In genomic region chr19:36142046-36142445, GRCh38 we compare ENCODE assay signal across 15 cellular contexts. TPM values are rescaled to one million over a fixed set of nuclear protein-coding genes. Genes with fewer than 3 reads are reported as not detected.
A peak's percentile ranks its signal among the peaks of the same experiment; 100 is the strongest.
DNase-seq lines count a peak whose midpoint lies in the region; ATAC-seq, FAIRE-seq and TF ChIP-seq lines count a peak whose summit lies in the region.
"Had no signal": no experiment of that assay in that cellular context is flagged by ENCODE, and none has a peak within 500 bp of the region (broad histone marks: within the 10 kb centered on the region; RNA-seq: fewer than 3 reads in every experiment).

No MANE protein-coding gene starts in this region.

- in situ Hi-C loops in K562 (cut with MboI), result no loop called here

- H3K36me3 ChIP-seq in right atrium auricular region (peaks cover 49% of the 10 kb centered on the region), K562 (ENCODE audit: control insufficient read depth, insufficient read depth, low read length) (peaks cover 50% of the 10 kb centered on the region), mesendoderm (ENCODE audit: control insufficient read depth, insufficient read depth, low read length) (peaks cover 21% of the 10 kb centered on the region), uterus (no peaks in the 10 kb centered on the region), testis (ENCODE audit: low read depth, missing control alignments) (no peaks in the 10 kb centered on the region)

- no peak for FAIRE-seq in K562 (lab: Jason Lieb, UNC)

- no peak overlapping the region for H4K5ac ChIP-seq in mesendoderm (ENCODE audit: low read length)

- no peak overlapping the region for H2AFZ ChIP-seq in K562 (ENCODE audit: low read depth, low read length)

- H3K79me1 ChIP-seq in mesendoderm (ENCODE audit: low read length), result peaks cover 17% of the 10 kb centered on the region

- H3K4me3 ChIP-seq in right atrium auricular region, result no peak overlapping the region
- H3K4me3 ChIP-seq in K562, result peak overlapping the region; percentile 95; the same call in 1 of the 2 replicates
- no peak overlapping the region for H3K4me3 ChIP-seq in mesendoderm (ENCODE audit: low read length)
- H3K4me3 ChIP-seq in uterus, result no peak overlapping the region
- H3K4me3 ChIP-seq in testis, result peak overlapping the region in 1 of 2 donors; percentile 94

- peaks cover 26% of the 10 kb centered on the region for H3K79me2 ChIP-seq in K562 (ENCODE audit: control insufficient read depth, insufficient read depth, low read length)
- H3K79me2 ChIP-seq in mesendoderm (ENCODE audit: control insufficient read depth, insufficient read depth, low read length), result peaks cover 13% of the 10 kb centered on the region

- peaks cover 8% of the 10 kb centered on the region for H3K9me1 ChIP-seq in K562 (ENCODE audit: control insufficient read depth, insufficient read depth, low read length)

- H3K27ac ChIP-seq in right atrium auricular region, result peak overlapping the region; percentile 97 to 100
- no peak overlapping the region for H3K27ac ChIP-seq in K562 (ENCODE audit: extremely low read depth, low read depth, low read length)
- no peak overlapping the region for H3K27ac ChIP-seq in mesendoderm (ENCODE audit: low read depth, low read length)
- H3K27ac ChIP-seq in uterus, result peak overlapping the region; percentile 95 to 97
- peak overlapping the region in 1 of 2 donors; percentile 10 for H3K27ac ChIP-seq in testis

- peak overlapping the region; percentile 82 for H3K56ac ChIP-seq in mesendoderm (ENCODE audit: low read length)

- peak overlapping the region in 1 of 2 experiments; percentile 75; a peak in 1 of 4 replicates for H3K9ac ChIP-seq in K562 (ENCODE audit: insufficient read depth in 1 of 2, low read depth in 2 of 2, low read length in 2 of 2)
- peak overlapping the region; percentile 67 for H3K9ac ChIP-seq in mesendoderm (ENCODE audit: low read length)

- CTCF ChIA-PET in K562 (lab: Yijun Ruan, JAX; ENCODE audit: low intra/inter-chr PET ratio), result no interaction called here

- no peak for TF ChIP-seq EP300 in K562 (IDR thresholded peaks at IDR 0.05; ENCODE audit: low read length)

- ATAC-seq in Right ventricle myocardium inferior, result no peak
- ATAC-seq in K562, result no peak
- no peak for ATAC-seq in GM18498 (IDR thresholded peaks at IDR 0.05; ENCODE audit: unreplicated experiment)

- BruUV-seq in K562 (replicated peaks; lab: Mats Ljungman, UMichigan), result no TSS peak

- TF ChIP-seq RAD21 in K562 (CRISPR knock-in tag; conservative IDR thresholded peaks at IDR 0.05 in 1 of 2, IDR thresholded peaks at IDR 0.05 in 1 of 2), result no peak

- TF ChIP-seq POLR2A in K562 (conservative IDR thresholded peaks at IDR 0.05) (no peak), uterus (IDR thresholded peaks at IDR 0.05) (no peak), testis (IDR thresholded peaks at IDR 0.05) (no peak)

- no peak overlapping the region for H2BK5ac ChIP-seq in mesendoderm (ENCODE audit: low read length)

- no peak overlapping the region for H3K18ac ChIP-seq in mesendoderm (ENCODE audit: low read length)

- H4K20me1 ChIP-seq in K562 (replicated peaks; ENCODE audit: control insufficient read depth, insufficient read depth, low read length), result peaks cover 11% of the 10 kb centered on the region

- H2AK5ac ChIP-seq in mesendoderm (ENCODE audit: low read length), result no peak overlapping the region

- intact Hi-C loops in Right ventricle myocardium inferior (cut with DNase I), result no loop called here
- intact Hi-C loops in K562 (cut with micrococcal nuclease), result no loop called here
- intact Hi-C loops in uterus (cut with DNase I; ENCODE audit: low total_unique reads), result no loop called here
- intact Hi-C loops in testis (cut with DNase I; ENCODE audit: low total_unique reads), result no loop called here

- H2BK15ac ChIP-seq in mesendoderm (replicated peaks; ENCODE audit: low read depth), result no peak overlapping the region

- no peak overlapping the region for H3K23ac ChIP-seq in mesendoderm (ENCODE audit: low read length)

- peaks cover 0 to 23% of the 10 kb centered on the region in 2 donors for H3K4me1 ChIP-seq in right atrium auricular region
- peaks cover 8 to 25% of the 10 kb centered on the region in 2 experiments for H3K4me1 ChIP-seq in K562 (replicated peaks in 1 of 2; ENCODE audit: control insufficient read depth in 2 of 2, insufficient read depth in 2 of 2, low read length in 2 of 2)
- peaks cover 3% of the 10 kb centered on the region for H3K4me1 ChIP-seq in mesendoderm (ENCODE audit: control insufficient read depth, low read depth, low read length)
- peaks cover 0 to 10% of the 10 kb centered on the region in 2 donors for H3K4me1 ChIP-seq in uterus
- H3K4me1 ChIP-seq in testis, result peaks cover 8% of the 10 kb centered on the region

- POLR2A ChIA-PET in K562 (lab: Yijun Ruan, JAX), result no interaction called here

- H4K8ac ChIP-seq in mesendoderm (ENCODE audit: low read depth, low read length), result no peak overlapping the region

- H3K4ac ChIP-seq in mesendoderm (ENCODE audit: low read depth, low read length), result no peak overlapping the region

- H2BK120ac ChIP-seq in mesendoderm (ENCODE audit: low read depth, low read length), result no peak overlapping the region

- DNase-seq in right atrium auricular region (ENCODE audit: low spot score), result no peak
- no peak for DNase-seq in Right ventricle myocardium inferior (ENCODE audit: missing footprints)
- no peak for DNase-seq in K562 (ENCODE audit: extremely low read depth in 1 of 4, low spot score in 3 of 4)
- DNase-seq in mesendoderm, result no peak
- no peak for DNase-seq in uterus
- DNase-seq in testis, result no peak
- no peak for DNase-seq in 8988T
- DNase-seq: activated CD8-positive, alpha-beta memory T cell treated with anti-CD3 and anti-CD28 coated beads for 24 hours; MV-4-11; NCI-H526 treated with DMSO at 0.1 percent for 48 hours; occipital lobe; substantia nigra; SW 1271 had no signal

- H3K9me3 ChIP-seq in right atrium auricular region (no peaks in the 10 kb centered on the region), K562 (replicated peaks; ENCODE audit: control insufficient read depth, insufficient read depth, low read depth, low read length) (no peaks in the 10 kb centered on the region), uterus (no peaks in the 10 kb centered on the region), testis (no peaks in the 10 kb centered on the region)

- no peaks in the 10 kb centered on the region for H3K27me3 ChIP-seq in right atrium auricular region
- H3K27me3 ChIP-seq in K562 (ENCODE audit: control insufficient read depth in 2 of 2, insufficient read depth in 2 of 2, low read length in 2 of 2), result no peaks in the 10 kb centered on the region
- no peaks in the 10 kb centered on the region for H3K27me3 ChIP-seq in mesendoderm (ENCODE audit: insufficient read depth, low read length, poor library complexity)
- H3K27me3 ChIP-seq in uterus, result no peaks in the 10 kb centered on the region
- H3K27me3 ChIP-seq in testis, result no peaks in the 10 kb centered on the region

- H3K4me2 ChIP-seq in K562 (ENCODE audit: insufficient read depth, low read length) (no peak overlapping the region), mesendoderm (ENCODE audit: low read length) (peak overlapping the region; percentile 80)

- 97% methylated on average over 5 of the region's 14 CpGs for WGBS in K562 (ENCODE audit: insufficient coverage, low coverage, missing lambda C conversion rate)
- no CpG with 5 or more reads among the region's 14 CpGs for WGBS in mesendoderm (ENCODE audit: extremely low coverage, insufficient coverage, low lambda C conversion rate)
- 63 to 84% methylated on average over 14 of the region's 14 CpGs for WGBS in testis, 2 donors

- TF ChIP-seq CTCF in right atrium auricular region (IDR thresholded peaks at IDR 0.05) (no peak), K562 (IDR thresholded peaks at IDR 0.05 in 2 of 3, conservative IDR thresholded peaks at IDR 0.05 in 1 of 3; ENCODE audit: insufficient read depth in 2 of 3, low read depth in 1 of 3, low read length in 3 of 3) (no peak), uterus (IDR thresholded peaks at IDR 0.05) (no peak), testis (IDR thresholded peaks at IDR 0.05) (no peak)

RNA-seq across cellular contexts. Expression of gene CAPNS1, which starts 2.2 kb away (rescaled TPM):
- total RNA-seq in right atrium auricular region (100 to 1,000 TPM; 222 to 238 TPM), Right ventricle myocardium inferior (854 TPM), K562 (2014; rRNA removed) (171 and 230 TPM in 2 replicates), K562 (2014; rRNA removed; fragmentation: Illumina TruSeq; extraction: Trizol) (173 and 179 TPM in 2 replicates), K562 (2015; rRNA removed; fragmentation: Illumina TruSeq; extraction: Trizol) (307 and 310 TPM in 2 replicates), K562 (2021) (400 and 436 TPM in 2 replicates), uterus (100 to 1,000 TPM; 134 to 511 (median 179) TPM), testis (100 to 1,000 TPM; 147 to 190 TPM)
- total RNA-seq in K562 (2011; cell fraction: chromatin; rRNA removed; ENCODE audit: low replicate concordance), result 75.9 and 160 TPM in 2 replicates
- 99.5 and 114 TPM in 2 replicates for total RNA-seq in K562 (2011; cell fraction: nucleolus; rRNA removed)
- 111 and 114 TPM in 2 replicates for total RNA-seq in K562 (2011; cell fraction: nucleoplasm; rRNA removed)
- polyA plus RNA-seq in K562 (2011; rRNA removed) (363 and 480 TPM in 2 replicates), K562 (2014; fragmentation: Illumina TruSeq; extraction: Trizol) (576 and 589 TPM in 2 replicates), K562 (2014; fragmentation: Nextera tagmentation; extraction: Ambion mirVana) (100 to 1,000 TPM in 1 of 2 experiments, 10 to 100 TPM in 1; 77.9 to 115 TPM), K562 (2014; rRNA removed) (244 and 258 TPM in 2 replicates), testis (ENCODE audit: insufficient read depth, low read depth, low replicate concordance) (957 TPM)
- polyA plus RNA-seq in K562 (2011; cell fraction: cytosol; rRNA removed), result 251 and 533 TPM in 2 replicates
- 166 and 183 TPM in 2 replicates for polyA plus RNA-seq in K562 (2011; cell fraction: nucleus; rRNA removed)
- polyA plus RNA-seq in K562 (2012), result 488 and 560 TPM in 2 replicates
- 362 and 383 TPM in 2 replicates for polyA minus RNA-seq in K562 (2011; rRNA and poly(A)+ RNA removed)
- polyA minus RNA-seq in K562 (2011; cell fraction: cytosol; rRNA and poly(A)+ RNA removed), result 263 and 311 TPM in 2 replicates
- polyA minus RNA-seq in K562 (2011; cell fraction: nucleus; rRNA and poly(A)+ RNA removed), result 26.4 and 46.1 TPM in 2 replicates
- 487 TPM for polyA plus RNA-seq in mesendoderm (2013, experiment 1 of 2)
- polyA plus RNA-seq in mesendoderm (2013, experiment 2 of 2), result 492 TPM

RNA-seq across cellular contexts. Expression of gene COX7A1, which starts 10.2 kb away (rescaled TPM):
- total RNA-seq in right atrium auricular region (100 to 1,000 TPM; 136 to 347 TPM), Right ventricle myocardium inferior (3,337 TPM), K562 (2014; rRNA removed) (not detected in 2 replicates), K562 (2014; rRNA removed; fragmentation: Illumina TruSeq; extraction: Trizol) (not detected in 2 replicates), K562 (2015; rRNA removed; fragmentation: Illumina TruSeq; extraction: Trizol) (not detected in 2 replicates), K562 (2021) (not detected in 2 replicates), uterus (100 to 1,000 TPM in 2 of 4 donors, 10 to 100 TPM in 1, 1 to 10 TPM in 1; 4.7 to 235 (median 65.2) TPM), testis (1 to 10 TPM in 1 of 2 donors, under 1 TPM in 1; 0.79 to 4.8 TPM)
- not detected in 2 replicates for total RNA-seq in K562 (2011; cell fraction: chromatin; rRNA removed; ENCODE audit: low replicate concordance)
- not detected in 2 replicates for total RNA-seq in K562 (2011; cell fraction: nucleolus; rRNA removed)
- not detected in 2 replicates for total RNA-seq in K562 (2011; cell fraction: nucleoplasm; rRNA removed)
- polyA plus RNA-seq in K562 (2011; rRNA removed) (not detected in 2 replicates), K562 (2014; fragmentation: Illumina TruSeq; extraction: Trizol) (not detected in 2 replicates), K562 (2014; fragmentation: Nextera tagmentation; extraction: Ambion mirVana) (under 1 TPM in 1 of 2 experiments, not detected in 1; 0.08 TPM), K562 (2014; rRNA removed) (not detected in 2 replicates), testis (ENCODE audit: insufficient read depth, low read depth, low replicate concordance) (25.4 TPM)
- polyA plus RNA-seq in K562 (2011; cell fraction: cytosol; rRNA removed), result not detected in 2 replicates
- polyA plus RNA-seq in K562 (2011; cell fraction: nucleus; rRNA removed), result not detected in 2 replicates
- not detected in 2 replicates for polyA plus RNA-seq in K562 (2012)
- polyA minus RNA-seq in K562 (2011; rRNA and poly(A)+ RNA removed), result not detected in 2 replicates
- not detected in 2 replicates for polyA minus RNA-seq in K562 (2011; cell fraction: cytosol; rRNA and poly(A)+ RNA removed)
- not detected in 2 replicates for polyA minus RNA-seq in K562 (2011; cell fraction: nucleus; rRNA and poly(A)+ RNA removed)
- 1.2 TPM for polyA plus RNA-seq in mesendoderm (2013, experiment 1 of 2)
- polyA plus RNA-seq in mesendoderm (2013, experiment 2 of 2), result 1.4 TPM

RNA-seq across cellular contexts. Expression of gene TBCB, which starts 26.8 kb away (rescaled TPM):
- total RNA-seq in right atrium auricular region, result 100 to 1,000 TPM; 107 to 110 TPM
- 114 TPM for total RNA-seq in Right ventricle myocardium inferior
- 14.8 and 29.2 TPM in 2 replicates for total RNA-seq in K562 (2011; cell fraction: chromatin; rRNA removed; ENCODE audit: low replicate concordance)
- total RNA-seq in K562 (2011; cell fraction: nucleolus; rRNA removed), result 22.8 and 26.1 TPM in 2 replicates
- 20.6 and 22.5 TPM in 2 replicates for total RNA-seq in K562 (2011; cell fraction: nucleoplasm; rRNA removed)
- total RNA-seq in K562 (2014; rRNA removed), result 99.0 and 115 TPM in 2 replicates
- total RNA-seq in K562 (2014; rRNA removed; fragmentation: Illumina TruSeq; extraction: Trizol), result 38.2 and 47.7 TPM in 2 replicates
- total RNA-seq in K562 (2015; rRNA removed; fragmentation: Illumina TruSeq; extraction: Trizol), result 57.2 and 58.9 TPM in 2 replicates
- 71.0 and 79.5 TPM in 2 replicates for total RNA-seq in K562 (2021)
- 48.6 and 62.4 TPM in 2 replicates for polyA plus RNA-seq in K562 (2011; rRNA removed)
- 85.7 and 124 TPM in 2 replicates for polyA plus RNA-seq in K562 (2011; cell fraction: cytosol; rRNA removed)
- polyA plus RNA-seq in K562 (2011; cell fraction: nucleus; rRNA removed), result 36.5 and 40.8 TPM in 2 replicates
- polyA plus RNA-seq in K562 (2012), result 79.3 and 106 TPM in 2 replicates
- 57.8 and 66.5 TPM in 2 replicates for polyA plus RNA-seq in K562 (2014; fragmentation: Illumina TruSeq; extraction: Trizol)
- 1 to 10 TPM; 3.5 to 5.3 TPM for polyA plus RNA-seq in K562 (2014; fragmentation: Nextera tagmentation; extraction: Ambion mirVana)
- 109 TPM in 2 replicates for polyA plus RNA-seq in K562 (2014; rRNA removed)
- polyA minus RNA-seq in K562 (2011; rRNA and poly(A)+ RNA removed), result 30.6 and 46.9 TPM in 2 replicates
- polyA minus RNA-seq in K562 (2011; cell fraction: cytosol; rRNA and poly(A)+ RNA removed), result 25.7 and 30.2 TPM in 2 replicates
- polyA minus RNA-seq in K562 (2011; cell fraction: nucleus; rRNA and poly(A)+ RNA removed), result 5.1 and 10.3 TPM in 2 replicates
- polyA plus RNA-seq in mesendoderm (2013, experiment 1 of 2), result 243 TPM
- polyA plus RNA-seq in mesendoderm (2013, experiment 2 of 2), result 228 TPM
- total RNA-seq in uterus, result 100 to 1,000 TPM; 118 to 196 (median 154) TPM
- total RNA-seq in testis, result 100 to 1,000 TPM; 177 to 226 TPM
- polyA plus RNA-seq in testis (ENCODE audit: insufficient read depth, low read depth, low replicate concordance), result 195 TPM

RNA-seq across cellular contexts. Expression of gene POLR2I, which starts 27.4 kb away (rescaled TPM):
- total RNA-seq in right atrium auricular region (100 to 1,000 TPM in 1 of 2 donors, 10 to 100 TPM in 1; 76.9 to 121 TPM), Right ventricle myocardium inferior (145 TPM), K562 (2014; rRNA removed) (283 and 291 TPM in 2 replicates), K562 (2014; rRNA removed; fragmentation: Illumina TruSeq; extraction: Trizol) (34.3 and 51.0 TPM in 2 replicates), K562 (2015; rRNA removed; fragmentation: Illumina TruSeq; extraction: Trizol) (109 and 112 TPM in 2 replicates), K562 (2021) (123 and 126 TPM in 2 replicates), uterus (10 to 100 TPM in 3 of 4 donors, 1 to 10 TPM in 1; 8.2 to 69.8 (median 25.2) TPM), testis (100 to 1,000 TPM; 106 to 116 TPM)
- total RNA-seq in K562 (2011; cell fraction: chromatin; rRNA removed; ENCODE audit: low replicate concordance), result 11.1 and 40.1 TPM in 2 replicates
- total RNA-seq in K562 (2011; cell fraction: nucleolus; rRNA removed), result 41.2 and 47.8 TPM in 2 replicates
- total RNA-seq in K562 (2011; cell fraction: nucleoplasm; rRNA removed), result 34.6 and 37.2 TPM in 2 replicates
- polyA plus RNA-seq in K562 (2011; rRNA removed) (28.0 and 31.0 TPM in 2 replicates), K562 (2014; fragmentation: Illumina TruSeq; extraction: Trizol) (71.8 and 112 TPM in 2 replicates), K562 (2014; fragmentation: Nextera tagmentation; extraction: Ambion mirVana) (100 to 1,000 TPM; 197 to 235 TPM), K562 (2014; rRNA removed) (141 and 179 TPM in 2 replicates), testis (ENCODE audit: insufficient read depth, low read depth, low replicate concordance) (307 TPM)
- 67.3 and 164 TPM in 2 replicates for polyA plus RNA-seq in K562 (2011; cell fraction: cytosol; rRNA removed)
- 57.9 and 81.5 TPM in 2 replicates for polyA plus RNA-seq in K562 (2011; cell fraction: nucleus; rRNA removed)
- polyA plus RNA-seq in K562 (2012), result 216 and 265 TPM in 2 replicates
- polyA minus RNA-seq in K562 (2011; rRNA and poly(A)+ RNA removed), result 47.1 and 114 TPM in 2 replicates
- polyA minus RNA-seq in K562 (2011; cell fraction: cytosol; rRNA and poly(A)+ RNA removed), result 109 and 165 TPM in 2 replicates
- 28.4 and 32.3 TPM in 2 replicates for polyA minus RNA-seq in K562 (2011; cell fraction: nucleus; rRNA and poly(A)+ RNA removed)
- 255 TPM for polyA plus RNA-seq in mesendoderm (2013, experiment 1 of 2)
- polyA plus RNA-seq in mesendoderm (2013, experiment 2 of 2), result 263 TPM

RNA-seq across cellular contexts. Expression of gene OVOL3, which starts 31.1 kb away (rescaled TPM):
- not detected for total RNA-seq in right atrium auricular region
- not detected for total RNA-seq in Right ventricle myocardium inferior
- not detected in 2 replicates for total RNA-seq in K562 (2011; cell fraction: chromatin; rRNA removed; ENCODE audit: low replicate concordance)
- 0.67 TPM in 1 of 2 replicates, not detected in the other for total RNA-seq in K562 (2011; cell fraction: nucleolus; rRNA removed)
- total RNA-seq in K562 (2011; cell fraction: nucleoplasm; rRNA removed), result not detected in 2 replicates
- total RNA-seq in K562 (2014; rRNA removed), result not detected in 2 replicates
- total RNA-seq in K562 (2014; rRNA removed; fragmentation: Illumina TruSeq; extraction: Trizol), result not detected in 2 replicates
- total RNA-seq in K562 (2015; rRNA removed; fragmentation: Illumina TruSeq; extraction: Trizol), result not detected in 2 replicates
- not detected in 2 replicates for total RNA-seq in K562 (2021)
- not detected in 2 replicates for polyA plus RNA-seq in K562 (2011; rRNA removed)
- polyA plus RNA-seq in K562 (2011; cell fraction: cytosol; rRNA removed), result not detected in 2 replicates
- polyA plus RNA-seq in K562 (2011; cell fraction: nucleus; rRNA removed), result 0.23 TPM in 1 of 2 replicates, not detected in the other
- polyA plus RNA-seq in K562 (2012), result 0.17 TPM in 1 of 2 replicates, not detected in the other
- not detected in 2 replicates for polyA plus RNA-seq in K562 (2014; fragmentation: Illumina TruSeq; extraction: Trizol)
- polyA plus RNA-seq in K562 (2014; fragmentation: Nextera tagmentation; extraction: Ambion mirVana), result not detected
- not detected in 2 replicates for polyA plus RNA-seq in K562 (2014; rRNA removed)
- not detected in 2 replicates for polyA minus RNA-seq in K562 (2011; rRNA and poly(A)+ RNA removed)
- not detected in 2 replicates for polyA minus RNA-seq in K562 (2011; cell fraction: cytosol; rRNA and poly(A)+ RNA removed)
- polyA minus RNA-seq in K562 (2011; cell fraction: nucleus; rRNA and poly(A)+ RNA removed), result not detected in 2 replicates
- polyA plus RNA-seq in mesendoderm (2013, experiment 1 of 2), result 0.20 TPM
- 0.11 TPM for polyA plus RNA-seq in mesendoderm (2013, experiment 2 of 2)
- not detected for total RNA-seq in uterus
- total RNA-seq in testis, result 1 to 10 TPM; 3.3 to 3.4 TPM
- polyA plus RNA-seq in testis (ENCODE audit: insufficient read depth, low read depth, low replicate concordance), result 2.6 TPM
- total RNA-seq: epithelial cell of proximal tubule, occipital lobe had no signal

Comparison
In these comparisons a context has a peak if more than half of its experiments do, and no peak if none do; other contexts are left out.
1. H3K27ac ChIP-seq: peak in right atrium auricular region (2 of 2) and uterus (2 of 2); none in K562 (single experiment) and mesendoderm (single experiment).